ENCODE assay signal across 27 cellular contexts in genomic region chr18:13640266-13640860, GRCh38.
"Had no signal": no experiment of that assay in that cellular context is flagged by ENCODE, and none has a peak within 500 bp of the region (broad histone marks: within the 10 kb centered on the region; RNA-seq: fewer than 3 reads in every experiment).

No MANE protein-coding gene starts in this region.

- H2AFZ ChIP-seq: neural progenitor cell had no signal

- FAIRE-seq: colon, keratinocyte had no signal

- H3K27me3 Mint-ChIP-seq: activated B cell treated with CpG ODN at 0.5 μM for 24 hours; activated CD4-positive, alpha-beta T cell treated with anti-CD3 and anti-CD28 coated beads for 36 hours; activated naive CD4-positive, alpha-beta T cell treated with anti-CD3 and anti-CD28 coated beads, Interleukin-2, amount 50 U/mL, for 24 hours; brain; naive thymus-derived CD8-positive, alpha-beta T cell; stimulated activated naive B cell treated with anti-CD40 and anti-IgM and Interleukin-4, amounts not matched to agents 10 μg/mL and 1 μg/mL and 100 μg/mL, for 72 hours had no signal

- H3K4me1 ChIP-seq: neural progenitor cell, prostate gland, testis had no signal

- H3K36me3 ChIP-seq: neural progenitor cell, prostate gland had no signal

- H3K9me3 ChIP-seq: gastroesophageal sphincter, left lung, prostate gland, testis had no signal

- H3K4me1 Mint-ChIP-seq: activated B cell treated with CpG ODN at 0.5 μM for 24 hours; activated CD4-positive, alpha-beta T cell treated with anti-CD3 and anti-CD28 coated beads for 36 hours; activated naive CD4-positive, alpha-beta T cell treated with anti-CD3 and anti-CD28 coated beads, Interleukin-2, amount 50 U/mL, for 24 hours; mesothelial cell of epicardium had no signal

- H3K27me3 ChIP-seq: gastroesophageal sphincter, testis had no signal

- H3K4me3 Mint-ChIP-seq: activated B cell treated with CpG ODN at 0.5 μM for 24 hours; activated CD4-positive, alpha-beta T cell treated with anti-CD3 and anti-CD28 coated beads for 36 hours; activated naive CD4-positive, alpha-beta T cell treated with anti-CD3 and anti-CD28 coated beads, Interleukin-2, amount 50 U/mL, for 24 hours; activated T-helper 1 cell treated with anti-CD3 and anti-CD28 coated beads, Interleukin-12 subunit alpha, Interleukin-12 subunit beta, Interleukin-2, Interleukin-4 antibody, amounts not matched to agents 30 ng/mL and 10 ng/mL and 1 ng/mL, durations not matched to agents 14 hours and 24 hours and 36 hours; brain; mesothelial cell of epicardium; naive thymus-derived CD8-positive, alpha-beta T cell; neural progenitor cell; stimulated activated naive B cell treated with anti-CD40 and anti-IgM and Interleukin-4, amounts not matched to agents 10 μg/mL and 1 μg/mL and 100 μg/mL, for 72 hours; T-helper 1 cell treated with Interleukin-12 subunit alpha and Interleukin-12 subunit beta and Interleukin-4 antibody, amounts not matched to agents 30 μg/mL and 1 μg/mL, for 36 hours had no signal

- H3K4me3 ChIP-seq: gastroesophageal sphincter, left lung, neural progenitor cell, prostate gland, testis had no signal

- H3K9ac ChIP-seq: neural progenitor cell had no signal

- DNase-seq: activated B cell treated with CpG ODN at 0.5 μM for 24 hours; activated CD4-positive, alpha-beta T cell treated with anti-CD3 and anti-CD28 coated beads for 36 hours; activated CD4-positive, alpha-beta T cell treated with anti-CD3 and anti-CD28 coated beads, Interleukin-2, amount 50 U/mL, for 4 hours; activated gamma-delta T cell; aorta; central memory CD4-positive, alpha-beta T cell; left lung; mammary epithelial cell; naive thymus-derived CD8-positive, alpha-beta T cell; stimulated activated CD4-positive, alpha-beta T cell treated with anti-CD3 and anti-CD28 coated beads, Interleukin-2, amount 100 ng/mL, for 48 hours; stimulated activated CD8-positive, alpha-beta memory T cell treated with anti-CD3 and anti-CD28 coated beads, Interleukin-4, amount 100 ng/mL, for 48 hours; stimulated activated naive B cell treated with anti-CD40 and anti-IgM and Interleukin-4, amounts not matched to agents 10 μg/mL and 1 μg/mL and 100 μg/mL, for 72 hours; T1000; testis had no signal

- H3K4me2 ChIP-seq: neural progenitor cell had no signal

- H3K27ac ChIP-seq: epithelial cell of prostate, left lung, neural progenitor cell, prostate gland, testis had no signal

- H3K27ac Mint-ChIP-seq: activated B cell treated with CpG ODN at 0.5 μM for 24 hours; activated T-helper 1 cell treated with anti-CD3 and anti-CD28 coated beads, Interleukin-12 subunit alpha, Interleukin-12 subunit beta, Interleukin-2, Interleukin-4 antibody, amounts not matched to agents 30 ng/mL and 10 ng/mL and 1 ng/mL, durations not matched to agents 14 hours and 24 hours and 36 hours; mesothelial cell of epicardium; neural progenitor cell; stimulated activated naive B cell treated with anti-CD40 and anti-IgM and Interleukin-4, amounts not matched to agents 10 μg/mL and 1 μg/mL and 100 μg/mL, for 72 hours; T-helper 1 cell treated with Interleukin-12 subunit alpha and Interleukin-12 subunit beta and Interleukin-4 antibody, amounts not matched to agents 30 μg/mL and 1 μg/mL, for 36 hours; type B pancreatic cell had no signal

- H3K9me3 Mint-ChIP-seq: activated B cell treated with CpG ODN at 0.5 μM for 24 hours; activated naive CD4-positive, alpha-beta T cell treated with anti-CD3 and anti-CD28 coated beads, Interleukin-2, amount 50 U/mL, for 24 hours; activated T-helper 1 cell treated with anti-CD3 and anti-CD28 coated beads, Interleukin-12 subunit alpha, Interleukin-12 subunit beta, Interleukin-2, Interleukin-4 antibody, amounts not matched to agents 30 ng/mL and 10 ng/mL and 1 ng/mL, durations not matched to agents 14 hours and 24 hours and 36 hours; stimulated activated naive B cell treated with anti-CD40 and anti-IgM and Interleukin-4, amounts not matched to agents 10 μg/mL and 1 μg/mL and 100 μg/mL, for 72 hours; T-helper 1 cell treated with Interleukin-12 subunit alpha and Interleukin-12 subunit beta and Interleukin-4 antibody, amounts not matched to agents 30 μg/mL and 1 μg/mL, for 36 hours; type B pancreatic cell had no signal

- ATAC-seq: activated CD4-positive, alpha-beta T cell treated with anti-CD3 and anti-CD28 coated beads for 36 hours; gastroesophageal sphincter; left lung; naive thymus-derived CD8-positive, alpha-beta T cell; sciatic nerve; stimulated activated naive B cell treated with anti-CD40 and anti-IgM and Interleukin-4, amounts not matched to agents 10 μg/mL and 1 μg/mL and 100 μg/mL, for 72 hours had no signal
